1 cellular context compared by ENCODE assay signal in the genomic region with DNA sequence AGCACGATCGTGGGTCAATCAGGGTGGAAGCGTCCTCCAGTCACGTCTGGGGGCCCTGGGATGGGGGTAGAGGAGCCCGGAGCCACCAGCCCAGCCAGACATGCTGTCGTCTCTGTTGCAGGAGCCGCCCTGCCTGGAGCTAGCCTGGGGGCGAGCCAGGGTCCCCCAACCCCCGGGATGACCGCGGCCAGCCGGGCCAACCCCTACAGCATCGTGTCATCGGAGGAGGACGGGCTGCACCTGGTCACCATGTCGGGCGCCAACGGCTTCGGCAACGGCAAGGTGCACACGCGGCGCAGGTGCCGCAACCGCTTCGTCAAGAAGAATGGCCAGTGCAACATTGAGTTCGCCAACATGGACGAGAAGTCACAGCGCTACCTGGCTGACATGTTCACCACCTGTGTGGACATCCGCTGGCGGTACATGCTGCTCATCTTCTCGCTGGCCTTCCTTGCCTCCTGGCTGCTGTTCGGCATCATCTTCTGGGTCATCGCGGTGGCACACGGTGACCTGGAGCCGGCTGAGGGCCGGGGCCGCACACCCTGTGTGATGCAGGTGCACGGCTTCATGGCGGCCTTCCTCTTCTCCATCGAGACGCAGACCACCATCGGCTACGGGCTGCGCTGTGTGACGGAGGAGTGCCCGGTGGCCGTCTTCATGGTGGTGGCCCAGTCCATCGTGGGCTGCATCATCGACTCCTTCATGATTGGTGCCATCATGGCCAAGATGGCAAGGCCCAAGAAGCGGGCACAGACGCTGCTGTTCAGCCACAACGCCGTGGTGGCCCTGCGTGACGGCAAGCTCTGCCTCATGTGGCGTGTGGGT. TPM values are rescaled to one million over a fixed set of nuclear protein-coding genes. Genes with fewer than 3 reads are reported as not detected.
"Had no signal": no experiment of that assay in that cellular context is flagged by ENCODE, and none has a peak within 500 bp of the region (broad histone marks: within the 10 kb centered on the region; RNA-seq: fewer than 3 reads in every experiment).

No MANE protein-coding gene starts in this region.

RNA-seq across cellular contexts. Expression of a gene that starts 39.2 kb away (rescaled TPM):
- total RNA-seq: mammary epithelial cell had no signal
